15 cellular contexts compared by ENCODE assay signal in genomic region chr3:195929452-195929851, GRCh38. TPM values are rescaled to one million over a fixed set of nuclear protein-coding genes. Genes with fewer than 3 reads are reported as not detected.
DNase-seq lines count a peak whose midpoint lies in the region; ATAC-seq, FAIRE-seq and TF ChIP-seq lines count a peak whose summit lies in the region.
"Had no signal": no experiment of that assay in that cellular context is flagged by ENCODE, and none has a peak within 500 bp of the region (broad histone marks: within the 10 kb centered on the region; RNA-seq: fewer than 3 reads in every experiment).

No MANE protein-coding gene starts in this region.

- no peaks in the 10 kb centered on the region for H3K36me3 ChIP-seq in GM23338 (ENCODE audit: insufficient read depth)
- no peaks in the 10 kb centered on the region for H3K36me3 ChIP-seq in K562 (ENCODE audit: control insufficient read depth, insufficient read depth, low read length)
- H3K36me3 ChIP-seq in mesendoderm (ENCODE audit: control insufficient read depth, insufficient read depth, low read length): no peaks in the 10 kb centered on the region

- H3K27ac ChIP-seq in GM23338 (ENCODE audit: low read depth) (no peak overlapping the region), K562 (ENCODE audit: extremely low read depth, low read depth, low read length) (no peak overlapping the region), mesendoderm (ENCODE audit: low read depth, low read length) (no peak overlapping the region)
- H3K27ac ChIP-seq: BLaER1 treated with 17β-estradiol and CSF1 and Interleukin-3, amounts not matched to agents 10 nM and 100 nM had no signal

- BruUV-seq in K562 (replicated peaks; lab: Mats Ljungman, UMichigan): no TSS peak

- H3K79me1 ChIP-seq in mesendoderm (ENCODE audit: low read length): no peaks in the 10 kb centered on the region

- H3K4ac ChIP-seq in mesendoderm (ENCODE audit: low read depth, low read length): no peak overlapping the region

- H3K9ac ChIP-seq in K562 (ENCODE audit: insufficient read depth in 1 of 2, low read depth in 2 of 2, low read length in 2 of 2) (no peak overlapping the region), mesendoderm (ENCODE audit: low read length) (no peak overlapping the region)
- H3K9ac ChIP-seq: BLaER1 treated with 17β-estradiol and CSF1 and Interleukin-3, amounts not matched to agents 10 nM and 100 nM had no signal

- H2AK5ac ChIP-seq in mesendoderm (ENCODE audit: low read length): no peak overlapping the region

- intact Hi-C loops in K562 (cut with micrococcal nuclease): no loop called here

- peak; percentile 60 for ATAC-seq in GM23338
- ATAC-seq in K562: peak; percentile 52
- ATAC-seq: CD8-positive, alpha-beta T cell had no signal

- no peak overlapping the region for H3K27ac Mint-ChIP-seq in GM23338
- H3K27ac Mint-ChIP-seq in activated naive CD8-positive, alpha-beta T cell treated with anti-CD3 and anti-CD28 coated beads for 36 hours: no peak overlapping the region
- H3K27ac Mint-ChIP-seq: B cell; CD8-positive, alpha-beta T cell; H9 had no signal

- TF ChIP-seq EP300 in K562 (IDR thresholded peaks at IDR 0.05; ENCODE audit: low read length): no peak

- DNase-seq in GM23338 (ENCODE audit: low spot score) (peak; percentile 42), K562 (ENCODE audit: extremely low read depth in 1 of 4, low spot score in 3 of 4) (no peak), mesendoderm (peak; percentile 27), mesenteric fat pad (ENCODE audit: low spot score) (no peak), hypothalamus (lab: John Stamatoyannopoulos, UW) (no peak)
- DNase-seq in stimulated activated CD8-positive, alpha-beta memory T cell treated with anti-CD3 and anti-CD28 coated beads, Interleukin-4, amount 100 ng/mL, for 48 hours: peak; percentile 9
- no peak for DNase-seq in activated naive CD8-positive, alpha-beta T cell treated with anti-CD3 and anti-CD28 coated beads for 36 hours
- DNase-seq: Calu3; CD8-positive, alpha-beta T cell; DMS79 treated with DMSO at 0.1 percent for 48 hours; GF-D8; GOT3; H9 had no signal

- H3K4me2 ChIP-seq in GM23338 (0 out of 2 replicates have a peak overlapping the region, but pooled peaks have one; percentile 4), K562 (ENCODE audit: insufficient read depth, low read length) (no peak overlapping the region), mesendoderm (ENCODE audit: low read length) (no peak overlapping the region)
- H3K4me2 ChIP-seq: BLaER1 treated with 17β-estradiol and CSF1 and Interleukin-3, amounts not matched to agents 10 nM and 100 nM had no signal

- CTCF ChIA-PET in K562 (lab: Yijun Ruan, JAX; ENCODE audit: low intra/inter-chr PET ratio): no interaction called here

- peak; percentile 67 for FAIRE-seq in K562 (lab: Jason Lieb, UNC)

- peaks cover 9% of the 10 kb centered on the region; the same call in 1 of the 3 replicates for H3K36me3 Mint-ChIP-seq in GM23338 (ENCODE audit: low read depth)
- H3K36me3 Mint-ChIP-seq in activated naive CD8-positive, alpha-beta T cell treated with anti-CD3 and anti-CD28 coated beads for 36 hours: no peaks in the 10 kb centered on the region

- TF ChIP-seq CTCF in GM23338 (conservative IDR thresholded peaks at IDR 0.05; ENCODE audit: low read depth in 2 of 2) (no peak), K562 (IDR thresholded peaks at IDR 0.05 in 2 of 3, conservative IDR thresholded peaks at IDR 0.05 in 1 of 3; ENCODE audit: insufficient read depth in 2 of 3, low read depth in 1 of 3, low read length in 3 of 3) (no peak)

- H3K9me3 ChIP-seq in K562 (replicated peaks; ENCODE audit: control insufficient read depth, insufficient read depth, low read depth, low read length): no peaks in the 10 kb centered on the region

- H3K79me2 ChIP-seq in GM23338 (replicated peaks; ENCODE audit: insufficient read depth): no peaks in the 10 kb centered on the region
- H3K79me2 ChIP-seq in K562 (ENCODE audit: control insufficient read depth, insufficient read depth, low read length): no peaks in the 10 kb centered on the region
- H3K79me2 ChIP-seq in mesendoderm (ENCODE audit: control insufficient read depth, insufficient read depth, low read length): no peaks in the 10 kb centered on the region

- no peaks in the 10 kb centered on the region for H3K27me3 ChIP-seq in GM23338 (ENCODE audit: insufficient read depth)
- H3K27me3 ChIP-seq in K562 (ENCODE audit: control insufficient read depth in 2 of 2, insufficient read depth in 2 of 2, low read length in 2 of 2): peaks cover 0 to 5% of the 10 kb centered on the region in 2 experiments; a peak in 1 of 5 replicates
- H3K27me3 ChIP-seq in mesendoderm (ENCODE audit: insufficient read depth, low read length, poor library complexity): no peaks in the 10 kb centered on the region
- H3K27me3 ChIP-seq: BLaER1 treated with 17β-estradiol and CSF1 and Interleukin-3, amounts not matched to agents 10 nM and 100 nM had no signal

- H3K4me1 ChIP-seq in GM23338 (ENCODE audit: insufficient read depth) (peaks cover 9% of the 10 kb centered on the region), K562 (replicated peaks in 1 of 2; ENCODE audit: control insufficient read depth in 2 of 2, insufficient read depth in 2 of 2, low read length in 2 of 2) (no peaks in the 10 kb centered on the region; a peak in 1 of 5 replicates), mesendoderm (ENCODE audit: control insufficient read depth, low read depth, low read length) (no peaks in the 10 kb centered on the region)

- H4K5ac ChIP-seq in mesendoderm (ENCODE audit: low read length): no peak overlapping the region

- H4K20me1 ChIP-seq in GM23338 (replicated peaks; ENCODE audit: insufficient read depth) (no peaks in the 10 kb centered on the region), K562 (replicated peaks; ENCODE audit: control insufficient read depth, insufficient read depth, low read length) (no peaks in the 10 kb centered on the region)
- H4K20me1 ChIP-seq: BLaER1 treated with 17β-estradiol and CSF1 and Interleukin-3, amounts not matched to agents 10 nM and 100 nM had no signal

- no peak overlapping the region for H3K56ac ChIP-seq in mesendoderm (ENCODE audit: low read length)

- no peak for TF ChIP-seq RAD21 in K562 (CRISPR knock-in tag; conservative IDR thresholded peaks at IDR 0.05 in 1 of 2, IDR thresholded peaks at IDR 0.05 in 1 of 2)

- H3F3A ChIP-seq in GM23338 (replicated peaks; ENCODE audit: low read depth): no peaks in the 10 kb centered on the region

- H3K9me3 Mint-ChIP-seq in GM23338: peaks cover 9% of the 10 kb centered on the region; the same call in 2 of the 3 replicates
- no peaks in the 10 kb centered on the region for H3K9me3 Mint-ChIP-seq in activated naive CD8-positive, alpha-beta T cell treated with anti-CD3 and anti-CD28 coated beads for 36 hours
- H3K9me3 Mint-ChIP-seq: CD8-positive, alpha-beta T cell had no signal

- H2AFZ ChIP-seq in GM23338 (no peak overlapping the region), K562 (ENCODE audit: low read depth, low read length) (no peak overlapping the region)

- no peak for TF ChIP-seq POLR2A in K562 (conservative IDR thresholded peaks at IDR 0.05)

- H4K8ac ChIP-seq in mesendoderm (ENCODE audit: low read depth, low read length): no peak overlapping the region

- H3K4me3 ChIP-seq in GM23338 (no peak overlapping the region), K562 (no peak overlapping the region), mesendoderm (ENCODE audit: low read length) (no peak overlapping the region)
- H3K4me3 ChIP-seq: BLaER1 treated with 17β-estradiol and CSF1 and Interleukin-3, amounts not matched to agents 10 nM and 100 nM had no signal

- H3K9me2 ChIP-seq in GM23338 (ENCODE audit: insufficient read depth): no peaks in the 10 kb centered on the region

- POLR2A ChIA-PET in K562 (lab: Yijun Ruan, JAX): interaction anchor here (1.4 kb wide), 2 partner anchors 11 to 14 kb away, joined by 3 read pairs; no protein-coding TSS in a partner anchor

- H3K18ac ChIP-seq in mesendoderm (ENCODE audit: low read length): no peak overlapping the region

- no peak overlapping the region for H2BK120ac ChIP-seq in mesendoderm (ENCODE audit: low read depth, low read length)

- WGBS in K562 (ENCODE audit: insufficient coverage, low coverage, missing lambda C conversion rate): 10% methylated on average over 3 of the region's 3 CpGs
- no CpG with 5 or more reads among the region's 3 CpGs for WGBS in mesendoderm (ENCODE audit: extremely low coverage, insufficient coverage, low lambda C conversion rate)

- H2BK15ac ChIP-seq in mesendoderm (replicated peaks; ENCODE audit: low read depth): no peak overlapping the region

- H2BK5ac ChIP-seq in mesendoderm (ENCODE audit: low read length): no peak overlapping the region

- in situ Hi-C loops in K562 (cut with MboI): no loop called here

- no peaks in the 10 kb centered on the region for H3K9me1 ChIP-seq in K562 (ENCODE audit: control insufficient read depth, insufficient read depth, low read length)

- no peak overlapping the region for H3K23ac ChIP-seq in mesendoderm (ENCODE audit: low read length)

- peaks cover 12% of the 10 kb centered on the region for H3K27me3 Mint-ChIP-seq in GM23338 (ENCODE audit: insufficient read depth, low read depth, poor library complexity)
- H3K27me3 Mint-ChIP-seq in activated naive CD8-positive, alpha-beta T cell treated with anti-CD3 and anti-CD28 coated beads for 36 hours: no peaks in the 10 kb centered on the region
- H3K27me3 Mint-ChIP-seq: B cell had no signal

- peaks cover 10% of the 10 kb centered on the region for H3K4me1 Mint-ChIP-seq in GM23338
- no peaks in the 10 kb centered on the region for H3K4me1 Mint-ChIP-seq in activated naive CD8-positive, alpha-beta T cell treated with anti-CD3 and anti-CD28 coated beads for 36 hours
- H3K4me1 Mint-ChIP-seq: B cell had no signal

- H3K4me3 Mint-ChIP-seq in GM23338: no peak overlapping the region
- H3K4me3 Mint-ChIP-seq in activated naive CD8-positive, alpha-beta T cell treated with anti-CD3 and anti-CD28 coated beads for 36 hours: no peak overlapping the region
- H3K4me3 Mint-ChIP-seq: B cell; CD8-positive, alpha-beta T cell; H9 had no signal

RNA-seq across cellular contexts. Expression of gene TNK2, which starts 21.1 kb away (rescaled TPM):
- total RNA-seq in GM23338 (2014; rRNA removed; shearing (Covaris generic)): 17.4 and 22.5 TPM in 2 replicates
- polyA plus RNA-seq in GM23338 (2016; fragmentation: Nextera tagmentation; extraction: Ambion mirVana) (9.6 and 10.0 TPM in 2 replicates), K562 (2011; rRNA removed) (5.3 and 6.4 TPM in 2 replicates), K562 (2014; fragmentation: Illumina TruSeq; extraction: Trizol) (6.5 and 13.2 TPM in 2 replicates), K562 (2014; fragmentation: Nextera tagmentation; extraction: Ambion mirVana) (under 1 TPM; 0.03 to 0.14 TPM), K562 (2014; rRNA removed) (17.6 and 18.8 TPM in 2 replicates)
- 20.1 and 59.7 TPM in 2 replicates for total RNA-seq in K562 (2011; cell fraction: chromatin; rRNA removed; ENCODE audit: low replicate concordance)
- 29.2 and 29.7 TPM in 2 replicates for total RNA-seq in K562 (2011; cell fraction: nucleolus; rRNA removed)
- total RNA-seq in K562 (2011; cell fraction: nucleoplasm; rRNA removed): 20.2 and 23.4 TPM in 2 replicates
- total RNA-seq in K562 (2014; rRNA removed) (10.9 and 15.3 TPM in 2 replicates), K562 (2014; rRNA removed; fragmentation: Illumina TruSeq; extraction: Trizol) (2.3 and 2.4 TPM in 2 replicates), K562 (2015; rRNA removed; fragmentation: Illumina TruSeq; extraction: Trizol) (8.2 TPM in 2 replicates), K562 (2021) (22.8 and 33.8 TPM in 2 replicates), mesenteric fat pad (40.5 TPM)
- 5.6 and 14.8 TPM in 2 replicates for polyA plus RNA-seq in K562 (2011; cell fraction: cytosol; rRNA removed)
- 34.5 and 55.3 TPM in 2 replicates for polyA plus RNA-seq in K562 (2011; cell fraction: nucleus; rRNA removed)
- 13.8 and 19.9 TPM in 2 replicates for polyA plus RNA-seq in K562 (2012)
- 2.9 and 5.0 TPM in 2 replicates for polyA minus RNA-seq in K562 (2011; rRNA and poly(A)+ RNA removed)
- 10.4 and 17.2 TPM in 2 replicates for polyA minus RNA-seq in K562 (2011; cell fraction: cytosol; rRNA and poly(A)+ RNA removed)
- polyA minus RNA-seq in K562 (2011; cell fraction: nucleus; rRNA and poly(A)+ RNA removed): 9.0 and 9.8 TPM in 2 replicates
- polyA plus RNA-seq in mesendoderm (2013, experiment 1 of 2): 10.7 TPM
- polyA plus RNA-seq in mesendoderm (2013, experiment 2 of 2): 10.4 TPM
- total RNA-seq in activated naive CD8-positive, alpha-beta T cell treated with anti-CD3 and anti-CD28 coated beads for 36 hours: 10 to 100 TPM; 34.6 to 35.1 TPM

Comparison
In these comparisons a context has a peak if more than half of its experiments do, and no peak if none do; other contexts are left out.
1. DNase-seq: peak in GM23338 (single experiment), mesendoderm (single experiment) and stimulated activated CD8-positive, alpha-beta memory T cell treated with anti-CD3 and anti-CD28 coated beads, Interleukin-4, amount 100 ng/mL, for 48 hours (single experiment); none in K562 (0 of 4), mesenteric fat pad (single experiment), activated naive CD8-positive, alpha-beta T cell treated with anti-CD3 and anti-CD28 coated beads for 36 hours (single experiment) and hypothalamus (0 of 51).